9 cellular contexts compared by ENCODE assay signal in the genomic region with DNA sequence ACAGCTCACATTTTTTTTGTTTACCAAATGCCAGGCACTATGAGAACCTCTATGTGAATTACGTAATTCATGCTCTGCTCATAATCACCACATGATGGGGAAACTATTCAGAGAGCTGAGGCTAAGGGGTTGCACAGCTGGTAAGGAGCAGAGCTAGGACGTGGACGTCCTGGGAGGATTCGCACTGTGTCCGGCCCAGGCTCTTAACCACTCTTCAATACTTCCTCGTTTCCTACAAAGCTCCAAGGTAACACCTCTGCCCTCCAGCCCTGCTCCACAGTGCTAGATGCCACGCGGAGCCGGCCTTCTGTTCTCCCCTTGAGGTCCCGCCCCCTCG. TPM values are rescaled to one million over a fixed set of nuclear protein-coding genes. Genes with fewer than 3 reads are reported as not detected.
DNase-seq lines count a peak whose midpoint lies in the region; ATAC-seq, FAIRE-seq and TF ChIP-seq lines count a peak whose summit lies in the region.
"Had no signal": no experiment of that assay in that cellular context is flagged by ENCODE, and none has a peak within 500 bp of the region (broad histone marks: within the 10 kb centered on the region; RNA-seq: fewer than 3 reads in every experiment).

No MANE protein-coding gene starts in this region.

- in situ Hi-C loops in IMR-90 (cut with MboI; ENCODE audit: low sequenced_read_pairs) = no loop called here

- H2AK9ac ChIP-seq in IMR-90 (replicated peaks; ENCODE audit: low read depth, low read length, poor library complexity) = peak overlapping the region; percentile 92

- no peak overlapping the region for H2BK20ac ChIP-seq in IMR-90 (ENCODE audit: low read depth, low read length)

- H3K4me3 ChIP-seq in IMR-90 (ENCODE audit: insufficient read depth, low read depth, low read length) = peak overlapping the region; percentile 53
- H3K4me3 ChIP-seq in bronchial epithelial cell (ENCODE audit: low read depth, low read length) = peak overlapping the region; percentile 29

- peak overlapping the region; percentile 54 for H4K91ac ChIP-seq in IMR-90 (ENCODE audit: insufficient read depth, low read depth, low read length)

- peak overlapping the region; percentile 83 for H3K14ac ChIP-seq in IMR-90 (replicated peaks; ENCODE audit: low read depth, low read length)

- H3K79me1 ChIP-seq in IMR-90 (ENCODE audit: low read depth in 1 of 2, low read length in 2 of 2) = peaks cover 7 to 34% of the 10 kb centered on the region in 2 experiments

- H3K23ac ChIP-seq in IMR-90 (ENCODE audit: low read depth, low read length) = peak overlapping the region; percentile 70; the same call in 1 of the 2 replicates

- H3K4me1 ChIP-seq in IMR-90 (ENCODE audit: control insufficient read depth, insufficient read depth, low read length) = peaks cover 8% of the 10 kb centered on the region

- H3K18ac ChIP-seq in IMR-90 (ENCODE audit: low read depth, low read length) = peak overlapping the region; percentile 74

- peaks cover 7 to 22% (median 13%) of the 10 kb centered on the region in 3 donors for H3K4me1 Mint-ChIP-seq in naive B cell

- intact Hi-C loops in IMR-90 (cut with micrococcal nuclease) = loop anchor here (2.0 kb wide), 1 partner anchor 68 kb away; no protein-coding TSS in a partner anchor

- FAIRE-seq in bronchial epithelial cell (lab: Jason Lieb, UNC) = no peak
- FAIRE-seq: endometrium had no signal

- H3K9ac ChIP-seq in IMR-90 (ENCODE audit: low read depth, low read length) = peak overlapping the region; percentile 33

- CTCF ChIA-PET in IMR-90 (lab: Yijun Ruan, JAX) = no interaction called here

- peak overlapping the region; percentile 54 to 83 for H4K8ac ChIP-seq in IMR-90 (ENCODE audit: low read depth in 2 of 2, low read length in 2 of 2)

- no peaks in the 10 kb centered on the region for H3K36me3 Mint-ChIP-seq in naive B cell

- peak overlapping the region; percentile 93 for H4K5ac ChIP-seq in IMR-90 (ENCODE audit: low read depth, low read length)

- no peak for TF ChIP-seq RAD21 in IMR-90 (IDR thresholded peaks at IDR 0.05; ENCODE audit: low read length)

- DNase-seq in AML-193 (lab: John Stamatoyannopoulos, UW) = peak; percentile 85 to 88
- peak; percentile 59 for DNase-seq in IMR-90
- DNase-seq in bronchial epithelial cell (ENCODE audit: low read depth) = peak; percentile 87
- DNase-seq in naive B cell = no peak
- no peak for DNase-seq in NCI-H1930 (lab: John Stamatoyannopoulos, UW)
- DNase-seq in NCI-H1105 (lab: John Stamatoyannopoulos, UW) = no peak

- peak; percentile 9; the same call in 1 of the 2 replicates for TF ChIP-seq POLR2A in IMR-90 (IDR thresholded peaks at IDR 0.05; ENCODE audit: low read depth, low read length)

- peak overlapping the region; percentile 76 for H2AK5ac ChIP-seq in IMR-90 (ENCODE audit: low read depth, low read length)

- no peaks in the 10 kb centered on the region for H3K27me3 Mint-ChIP-seq in naive B cell

- H2BK120ac ChIP-seq in IMR-90 (ENCODE audit: low read depth, low read length) = peak overlapping the region; percentile 60

- peak overlapping the region; percentile 77 for H2BK5ac ChIP-seq in IMR-90 (ENCODE audit: low read depth, low read length, poor library complexity, severe bottlenecking)

- H3K27ac Mint-ChIP-seq in naive B cell = peak overlapping the region; percentile 61 to 93 (median 87)

- BruUV-seq in IMR-90 (replicated peaks; lab: Mats Ljungman, UMichigan) = no TSS peak

- no peak for TF ChIP-seq CTCF in IMR-90 (conservative IDR thresholded peaks at IDR 0.05; ENCODE audit: low read depth, low read length)
- no peak for TF ChIP-seq CTCF in bronchial epithelial cell (IDR thresholded peaks at IDR 0.05; ENCODE audit: insufficient read depth, low read length, severe bottlenecking)

- H3K36me3 ChIP-seq in IMR-90 (ENCODE audit: control insufficient read depth, insufficient read depth, low read length) = peaks cover 30% of the 10 kb centered on the region
- H3K36me3 ChIP-seq in bronchial epithelial cell (ENCODE audit: control insufficient read depth, insufficient read depth, low read length) = peaks cover 10% of the 10 kb centered on the region

- H3K4me3 Mint-ChIP-seq in naive B cell = peak overlapping the region; percentile 75 to 96 (median 82)

- H4K20me1 ChIP-seq in IMR-90 (ENCODE audit: insufficient read depth, low read length) = no peaks in the 10 kb centered on the region

- H3K27me3 ChIP-seq in IMR-90 (ENCODE audit: control insufficient read depth, insufficient read depth, low read length) (no peaks in the 10 kb centered on the region), bronchial epithelial cell (ENCODE audit: control insufficient read depth, insufficient read depth, low read length) (no peaks in the 10 kb centered on the region)

- peak overlapping the region; percentile 91 for H3K4ac ChIP-seq in IMR-90 (ENCODE audit: low read depth, low read length)

- H2BK15ac ChIP-seq in IMR-90 (ENCODE audit: low read depth, low read length) = peak overlapping the region; percentile 53; the same call in 1 of the 3 replicates

- H3K4me2 ChIP-seq in IMR-90 (ENCODE audit: low read depth, low read length) = peak overlapping the region; percentile 90

- no peaks in the 10 kb centered on the region for H3K9me3 ChIP-seq in IMR-90 (ENCODE audit: control insufficient read depth, insufficient read depth, low read length)

- peak overlapping the region; percentile 85 for H3K27ac ChIP-seq in IMR-90 (ENCODE audit: insufficient read depth, low read length)

- WGBS in IMR-90 (ENCODE audit: extremely low coverage in 2 of 2, insufficient read length in 1 of 2), 2 experiments = 30% methylated on average over 4 of the region's 11 CpGs; no CpG with 5 or more reads in 1 of the 2 experiments

- peaks cover 20% of the 10 kb centered on the region for H3K9me1 ChIP-seq in IMR-90 (ENCODE audit: insufficient read depth, low read length)

- H3K9me3 Mint-ChIP-seq in naive B cell = no peaks in the 10 kb centered on the region

- ATAC-seq in IMR-90 (ENCODE audit: low read depth) = no peak
- ATAC-seq in naive B cell (ENCODE audit: low read depth in 2 of 2) = peak; percentile 26 to 29
- no peak for ATAC-seq in SK-N-SH treated with all-trans-retinoic acid at 6 μM for 48 hours
- ATAC-seq in HG03196 (IDR thresholded peaks at IDR 0.05; ENCODE audit: unreplicated experiment) = no peak

- dilution Hi-C loops in IMR-90 (cut with HindIII; ENCODE audit: low sequenced_read_pairs, unreplicated experiment) = no loop called here

- peak overlapping the region; percentile 43; the same call in 1 of the 2 replicates for H3K56ac ChIP-seq in IMR-90 (ENCODE audit: extremely low read depth, insufficient read depth, low read length)

- peak overlapping the region; percentile 88 for H2AFZ ChIP-seq in IMR-90 (replicated peaks; ENCODE audit: low read length, poor library complexity)

- POLR2A ChIA-PET in IMR-90 (lab: Charles Lee; ENCODE audit: unreplicated experiment) = interaction anchor here (0.5 kb wide), 1 partner anchor 9 kb away, joined by 4 read pairs; no protein-coding TSS in a partner anchor

TF ChIP-seq in IMR-90, 13 proteins besides CTCF, POLR2A, EP300 and RAD21:
- TF ChIP-seq RCOR1 (IDR thresholded peaks at IDR 0.05; ENCODE audit: insufficient replicate concordance, low read length) = no peak
- TF ChIP-seq CEBPB (IDR thresholded peaks at IDR 0.05; ENCODE audit: low read depth, low read length) = peak; percentile 87
- no peak for TF ChIP-seq SMC3 (IDR thresholded peaks at IDR 0.05; ENCODE audit: low read depth, low read length)

TF ChIP-seq in SK-N-SH treated with all-trans-retinoic acid at 6 μM for 48 hours, 23 proteins besides CTCF, POLR2A, EP300 and RAD21 (continues in another document):
- TF ChIP-seq ZFP3 (CRISPR knock-in tag; IDR thresholded peaks at IDR 0.05) (no peak), ZNF565 (CRISPR knock-in tag; conservative IDR thresholded peaks at IDR 0.05; ENCODE audit: low read depth) (no peak), OSR1 (CRISPR knock-in tag; IDR thresholded peaks at IDR 0.05) (no peak), ZNF70 (CRISPR knock-in tag; IDR thresholded peaks at IDR 0.05) (no peak), SNAI2 (CRISPR knock-in tag; IDR thresholded peaks at IDR 0.05) (no peak), ISL1 (CRISPR knock-in tag; IDR thresholded peaks at IDR 0.05) (no peak)
- TF ChIP-seq, protein P1, sequence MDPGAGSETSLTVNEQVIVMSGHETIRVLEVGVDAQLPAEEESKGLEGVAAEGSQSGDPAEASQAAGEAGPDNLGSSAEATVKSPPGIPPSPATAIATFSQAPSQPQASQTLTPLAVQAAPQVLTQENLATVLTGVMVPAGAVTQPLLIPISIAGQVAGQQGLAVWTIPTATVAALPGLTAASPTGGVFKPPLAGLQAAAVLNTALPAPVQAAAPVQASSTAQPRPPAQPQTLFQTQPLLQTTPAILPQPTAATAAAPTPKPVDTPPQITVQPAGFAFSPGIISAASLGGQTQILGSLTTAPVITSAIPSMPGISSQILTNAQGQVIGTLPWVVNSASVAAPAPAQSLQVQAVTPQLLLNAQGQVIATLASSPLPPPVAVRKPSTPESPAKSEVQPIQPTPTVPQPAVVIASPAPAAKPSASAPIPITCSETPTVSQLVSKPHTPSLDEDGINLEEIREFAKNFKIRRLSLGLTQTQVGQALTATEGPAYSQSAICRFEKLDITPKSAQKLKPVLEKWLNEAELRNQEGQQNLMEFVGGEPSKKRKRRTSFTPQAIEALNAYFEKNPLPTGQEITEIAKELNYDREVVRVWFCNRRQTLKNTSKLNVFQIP (CRISPR knock-in tag; IDR thresholded peaks at IDR 0.05; ENCODE audit: borderline replicate concordance, low read depth) = no peak

RNA-seq across cellular contexts. Expression of gene PHF19, which starts 8.7 kb away (rescaled TPM):
- total RNA-seq in IMR-90 (2012; rRNA removed) = 36.1 and 37.6 TPM in 2 replicates
- 55.6 and 56.9 TPM in 2 replicates for polyA plus RNA-seq in IMR-90 (2012; rRNA removed)
- 52.9 and 59.9 TPM in 2 replicates for polyA plus RNA-seq in IMR-90 (2012; cell fraction: cytosol; rRNA removed)
- polyA plus RNA-seq in IMR-90 (2012; cell fraction: nucleus; rRNA removed; ENCODE audit: low replicate concordance) = 37.1 and 52.4 TPM in 2 replicates
- 7.6 TPM in 2 replicates for total RNA-seq in bronchial epithelial cell
- 1 to 10 TPM in 5 of 6 donors, under 1 TPM in 1; 0.26 to 5.4 (median 3.5) TPM for polyA plus RNA-seq in naive B cell (ENCODE audit: low read depth in 6 of 6)

RNA-seq across cellular contexts. Expression of gene PSMD5, which starts 25.6 kb away (rescaled TPM):
- total RNA-seq in IMR-90 (2012; rRNA removed) = 25.6 and 38.9 TPM in 2 replicates
- polyA plus RNA-seq in IMR-90 (2012; rRNA removed) = 23.1 and 26.1 TPM in 2 replicates
- polyA plus RNA-seq in IMR-90 (2012; cell fraction: cytosol; rRNA removed) = 8.2 and 8.4 TPM in 2 replicates
- 3.0 and 16.9 TPM in 2 replicates for polyA plus RNA-seq in IMR-90 (2012; cell fraction: nucleus; rRNA removed; ENCODE audit: low replicate concordance)
- total RNA-seq in bronchial epithelial cell = 12.4 and 16.4 TPM in 2 replicates
- 10 to 100 TPM in 5 of 6 donors, 1 to 10 TPM in 1; 3.6 to 22.8 (median 17.4) TPM for polyA plus RNA-seq in naive B cell (ENCODE audit: low read depth in 6 of 6)

RNA-seq across cellular contexts. Expression of gene TRAF1, which starts 58.3 kb away (rescaled TPM):
- total RNA-seq in IMR-90 (2012; rRNA removed) (3.1 and 3.9 TPM in 2 replicates), bronchial epithelial cell (0.79 and 1.0 TPM in 2 replicates)
- polyA plus RNA-seq in IMR-90 (2012; rRNA removed) (3.7 and 4.1 TPM in 2 replicates), naive B cell (ENCODE audit: low read depth in 6 of 6) (under 1 TPM; 0.34 to 0.97 (median 0.72) TPM)
- 2.0 and 2.9 TPM in 2 replicates for polyA plus RNA-seq in IMR-90 (2012; cell fraction: cytosol; rRNA removed)
- polyA plus RNA-seq in IMR-90 (2012; cell fraction: nucleus; rRNA removed; ENCODE audit: low replicate concordance) = 5.6 and 6.9 TPM in 2 replicates

Comparison
In these comparisons a context has a peak if more than half of its experiments do, and no peak if none do; other contexts are left out.
1. DNase-seq: peak in AML-193 (2 of 2), IMR-90 (single experiment) and bronchial epithelial cell (single experiment); none in naive B cell (single experiment), NCI-H1930 (0 of 2) and NCI-H1105 (single experiment).
2. ATAC-seq: peak in naive B cell (2 of 2); none in IMR-90 (single experiment), SK-N-SH treated with all-trans-retinoic acid at 6 μM for 48 hours (single experiment) and HG03196 (single experiment).